Comparison of ENCODE assay signal across 22 cellular contexts in genomic region chr12:17216156-17216555, GRCh38.
"Had no signal": no experiment of that assay in that cellular context is flagged by ENCODE, and none has a peak within 500 bp of the region (broad histone marks: within the 10 kb centered on the region; RNA-seq: fewer than 3 reads in every experiment).

No MANE protein-coding gene starts in this region.

- DNase-seq: effector CD4-positive, alpha-beta T cell; endodermal cell; erythroblast; foreskin keratinocyte; left colon; left ventricle myocardium superior; mesenchymal stem cell; midbrain; naive B cell; nephron progenitor cell; ovary; sigmoid colon; stimulated activated CD4-positive, alpha-beta T cell treated with anti-CD3 and anti-CD28 coated beads, Interleukin-2, amount 100 ng/mL, for 24 hours; stimulated activated CD4-positive, alpha-beta T cell treated with anti-CD3 and anti-CD28 coated beads, Interleukin-4, amount 100 ng/mL, for 4 hours; stimulated activated naive B cell treated with anti-CD40 and anti-IgM and Interleukin-4, amounts not matched to agents 10 μg/mL and 1 μg/mL and 100 μg/mL, for 72 hours; stimulated activated naive CD8-positive, alpha-beta T cell treated with anti-CD3 and anti-CD28 coated beads, Interleukin-15, amount 100 ng/mL, for 72 hours; trophoblast cell had no signal

- H3K27ac ChIP-seq: coronary artery, foreskin keratinocyte, hepatocyte, ovary, right atrium auricular region, sigmoid colon, skin epidermis had no signal

- H3K36me3 ChIP-seq: ovary, right atrium auricular region, sigmoid colon had no signal

- H3K36me3 Mint-ChIP-seq: naive B cell; stimulated activated naive B cell treated with anti-CD40 and anti-IgM and Interleukin-4, amounts not matched to agents 10 μg/mL and 1 μg/mL and 100 μg/mL, for 72 hours had no signal

- ATAC-seq: foreskin keratinocyte; left colon; left ventricle myocardium superior; stimulated activated naive B cell treated with anti-CD40 and anti-IgM and Interleukin-4, amounts not matched to agents 10 μg/mL and 1 μg/mL and 100 μg/mL, for 72 hours; stimulated activated naive CD8-positive, alpha-beta T cell treated with anti-CD3 and anti-CD28 coated beads, Interleukin-15, amount 100 ng/mL, for 72 hours had no signal

- H3K27me3 ChIP-seq: foreskin keratinocyte, hepatocyte, ovary, right atrium auricular region, sigmoid colon had no signal

- H3K4me3 Mint-ChIP-seq: endodermal cell; naive B cell; nephron progenitor cell; stimulated activated naive B cell treated with anti-CD40 and anti-IgM and Interleukin-4, amounts not matched to agents 10 μg/mL and 1 μg/mL and 100 μg/mL, for 72 hours; stimulated activated naive CD8-positive, alpha-beta T cell treated with anti-CD3 and anti-CD28 coated beads, Interleukin-15, amount 100 ng/mL, for 72 hours had no signal

- H3K9me3 ChIP-seq: ovary, right atrium auricular region, sigmoid colon had no signal

- H3K27ac Mint-ChIP-seq: endodermal cell; naive B cell; nephron progenitor cell; stimulated activated naive B cell treated with anti-CD40 and anti-IgM and Interleukin-4, amounts not matched to agents 10 μg/mL and 1 μg/mL and 100 μg/mL, for 72 hours; stimulated activated naive CD8-positive, alpha-beta T cell treated with anti-CD3 and anti-CD28 coated beads, Interleukin-15, amount 100 ng/mL, for 72 hours had no signal

- H3K4me3 ChIP-seq: coronary artery, hepatocyte, lung, ovary, right atrium auricular region, sigmoid colon, skin epidermis had no signal

- H3K4me1 ChIP-seq: foreskin keratinocyte, right atrium auricular region, sigmoid colon had no signal

- H3K27me3 Mint-ChIP-seq: naive B cell; stimulated activated naive B cell treated with anti-CD40 and anti-IgM and Interleukin-4, amounts not matched to agents 10 μg/mL and 1 μg/mL and 100 μg/mL, for 72 hours; stimulated activated naive CD8-positive, alpha-beta T cell treated with anti-CD3 and anti-CD28 coated beads, Interleukin-15, amount 100 ng/mL, for 72 hours had no signal

- H3K4me1 Mint-ChIP-seq: endodermal cell; naive B cell; nephron progenitor cell; stimulated activated naive B cell treated with anti-CD40 and anti-IgM and Interleukin-4, amounts not matched to agents 10 μg/mL and 1 μg/mL and 100 μg/mL, for 72 hours; stimulated activated naive CD8-positive, alpha-beta T cell treated with anti-CD3 and anti-CD28 coated beads, Interleukin-15, amount 100 ng/mL, for 72 hours had no signal
